1 cellular context compared by ENCODE assay signal in genomic region chr17:422196-422930, GRCh38.
TF ChIP-seq lines count a peak whose summit lies in the region.

No MANE protein-coding gene starts in this region.

TF ChIP-seq in HepG2, 621 proteins besides CTCF, POLR2A, EP300 and RAD21 (continued from another document):
- TF ChIP-seq ZNF407 (CRISPR knock-in tag; IDR thresholded peaks at IDR 0.05; ENCODE audit: not compliant biosample characterization) = no peak
- TF ChIP-seq THAP9 (CRISPR knock-in tag; IDR thresholded peaks at IDR 0.05; ENCODE audit: borderline replicate concordance) = peak; percentile 40; the same call in 1 of the 2 replicates
- TF ChIP-seq ZNF362 (CRISPR knock-in tag; IDR thresholded peaks at IDR 0.05; ENCODE audit: borderline replicate concordance) = 0 out of 2 replicates have a peak, but pooled peaks have one; percentile 8
- peak; percentile 28; the same call in 1 of the 2 replicates for TF ChIP-seq SP4 (CRISPR knock-in tag; IDR thresholded peaks at IDR 0.05)
- no peak for TF ChIP-seq ZNF101 (CRISPR knock-in tag; IDR thresholded peaks at IDR 0.05; ENCODE audit: borderline replicate concordance, low read depth)
- no peak for TF ChIP-seq PRPF4 (IDR thresholded peaks at IDR 0.05; ENCODE audit: low read depth, low read length, poor library complexity, severe bottlenecking)
- no peak for TF ChIP-seq PRMT3 (CRISPR knock-in tag; IDR thresholded peaks at IDR 0.05; ENCODE audit: borderline replicate concordance, low read depth)
- peak; percentile 27 for TF ChIP-seq HNRNPLL (IDR thresholded peaks at IDR 0.05; ENCODE audit: low read depth, low read length, poor library complexity, severe bottlenecking)
- no peak for TF ChIP-seq UBTF (CRISPR knock-in tag; IDR thresholded peaks at IDR 0.05)
- TF ChIP-seq ZMAT5 (CRISPR knock-in tag; IDR thresholded peaks at IDR 0.05; ENCODE audit: borderline replicate concordance, low read depth) = no peak
- no peak for TF ChIP-seq HMGXB4 (CRISPR knock-in tag; IDR thresholded peaks at IDR 0.05; ENCODE audit: borderline replicate concordance in 1 of 2, low read depth in 1 of 2)
- no peak for TF ChIP-seq CBX2 (IDR thresholded peaks at IDR 0.05; ENCODE audit: low read depth, low read length)
- no peak for TF ChIP-seq CBX2 (CRISPR knock-in tag; IDR thresholded peaks at IDR 0.05; ENCODE audit: low read depth)
- TF ChIP-seq ZFX (CRISPR knock-in tag; IDR thresholded peaks at IDR 0.05; ENCODE audit: low read depth) = peak; percentile 39; the same call in 1 of the 2 replicates
- no peak for TF ChIP-seq ZNF709 (CRISPR knock-in tag; IDR thresholded peaks at IDR 0.05)
- TF ChIP-seq NPAS2 (CRISPR knock-in tag; IDR thresholded peaks at IDR 0.05; ENCODE audit: borderline replicate concordance) = no peak
- TF ChIP-seq NFKB2 (CRISPR knock-in tag; IDR thresholded peaks at IDR 0.05; ENCODE audit: borderline replicate concordance) = 0 out of 2 replicates have a peak, but pooled peaks have one; percentile 21
- no peak for TF ChIP-seq ARNT2 (CRISPR knock-in tag; IDR thresholded peaks at IDR 0.05; ENCODE audit: low read depth)
- TF ChIP-seq MTA1 (CRISPR knock-in tag; IDR thresholded peaks at IDR 0.05; ENCODE audit: borderline replicate concordance) = 0 out of 2 replicates have a peak, but pooled peaks have one; percentile 14
- TF ChIP-seq GABPB1 (CRISPR knock-in tag; IDR thresholded peaks at IDR 0.05) = peak; percentile 23; the same call in 1 of the 2 replicates
- TF ChIP-seq BATF2 (CRISPR knock-in tag; IDR thresholded peaks at IDR 0.05) = no peak
- TF ChIP-seq STAT5B (CRISPR knock-in tag; IDR thresholded peaks at IDR 0.05) = no peak
- no peak for TF ChIP-seq ZNF510 (CRISPR knock-in tag; IDR thresholded peaks at IDR 0.05; ENCODE audit: low read depth)
- no peak for TF ChIP-seq MAZ (IDR thresholded peaks at IDR 0.05; ENCODE audit: borderline replicate concordance, low read depth, low read length)
- no peak for TF ChIP-seq MAZ (CRISPR knock-in tag; IDR thresholded peaks at IDR 0.05; ENCODE audit: low read depth)
TF ChIP-seq in HepG2: peak in this region for 14.
